Comparison of ENCODE assay signal across 1 cellular context in the genomic region with DNA sequence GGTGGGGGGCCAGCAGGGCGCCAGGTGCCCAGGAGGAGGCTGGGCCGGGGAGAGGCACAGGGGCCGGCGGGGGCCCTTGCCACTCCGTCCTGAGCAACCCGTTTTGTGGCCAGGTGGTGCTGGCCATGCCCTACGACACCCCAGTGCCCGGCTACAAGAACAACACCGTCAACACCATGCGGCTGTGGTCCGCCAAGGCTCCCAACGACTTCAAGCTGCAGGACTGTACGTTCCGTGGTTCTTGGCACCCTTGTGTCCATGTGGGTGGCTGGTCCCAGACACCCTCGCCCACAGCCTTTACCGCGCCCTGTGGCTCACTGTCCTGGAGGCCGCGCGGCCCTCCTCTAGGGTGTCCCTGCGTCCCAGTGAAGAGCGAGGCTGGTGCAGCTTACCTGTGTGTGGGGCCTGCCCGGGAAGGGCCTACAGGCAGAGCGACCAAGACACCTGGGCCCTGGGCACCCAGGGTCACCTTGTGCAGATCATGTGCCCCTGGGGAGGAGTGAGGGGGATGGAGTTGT.
TF ChIP-seq lines count a peak whose summit lies in the region.

No MANE protein-coding gene starts in this region.

TF ChIP-seq in HepG2, 621 proteins besides CTCF, POLR2A, EP300 and RAD21:
- TF ChIP-seq RCOR2 (CRISPR knock-in tag; IDR thresholded peaks at IDR 0.05) = no peak
- peak; percentile 70 for TF ChIP-seq AGO2 (optimal IDR thresholded peaks at IDR 0.05; ENCODE audit: low read depth, low read length)
